1 cellular context compared by ENCODE assay signal in the genomic region with DNA sequence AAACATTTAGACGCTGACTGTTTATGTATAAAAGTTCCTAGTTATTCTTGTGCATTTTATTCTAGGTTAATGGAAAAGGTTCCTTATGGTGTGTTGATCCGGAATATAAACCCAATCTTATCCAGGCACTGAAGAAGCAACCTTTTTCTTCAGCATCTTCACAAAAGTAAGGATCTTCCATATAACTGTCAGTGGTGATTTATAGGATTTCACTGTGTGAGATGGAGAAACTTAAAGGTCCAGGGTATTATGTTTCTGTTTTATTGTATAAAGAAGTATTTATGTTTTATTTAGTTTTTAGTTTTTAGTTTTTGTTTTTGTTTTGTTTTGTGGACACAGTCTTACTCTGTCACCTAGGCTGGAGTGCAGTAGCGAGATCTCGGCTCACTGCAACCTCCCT.
TF ChIP-seq lines count a peak whose summit lies in the region.

No MANE protein-coding gene starts in this region.

TF ChIP-seq in HEK293, 187 proteins besides CTCF, POLR2A, EP300 and RAD21 (continued from another document):
- TF ChIP-seq, protein P1, sequence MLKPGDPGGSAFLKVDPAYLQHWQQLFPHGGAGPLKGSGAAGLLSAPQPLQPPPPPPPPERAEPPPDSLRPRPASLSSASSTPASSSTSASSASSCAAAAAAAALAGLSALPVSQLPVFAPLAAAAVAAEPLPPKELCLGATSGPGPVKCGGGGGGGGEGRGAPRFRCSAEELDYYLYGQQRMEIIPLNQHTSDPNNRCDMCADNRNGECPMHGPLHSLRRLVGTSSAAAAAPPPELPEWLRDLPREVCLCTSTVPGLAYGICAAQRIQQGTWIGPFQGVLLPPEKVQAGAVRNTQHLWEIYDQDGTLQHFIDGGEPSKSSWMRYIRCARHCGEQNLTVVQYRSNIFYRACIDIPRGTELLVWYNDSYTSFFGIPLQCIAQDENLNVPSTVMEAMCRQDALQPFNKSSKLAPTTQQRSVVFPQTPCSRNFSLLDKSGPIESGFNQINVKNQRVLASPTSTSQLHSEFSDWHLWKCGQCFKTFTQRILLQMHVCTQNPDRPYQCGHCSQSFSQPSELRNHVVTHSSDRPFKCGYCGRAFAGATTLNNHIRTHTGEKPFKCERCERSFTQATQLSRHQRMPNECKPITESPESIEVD (tag by site-specific recombination; IDR thresholded peaks at IDR 0.05) = peak; percentile 36; the same call in 1 of the 2 replicates
- no peak for TF ChIP-seq ZNF561 (tag by site-specific recombination; IDR thresholded peaks at IDR 0.05; ENCODE audit: borderline replicate concordance)
